8 cellular contexts compared by ENCODE assay signal in the genomic region with DNA sequence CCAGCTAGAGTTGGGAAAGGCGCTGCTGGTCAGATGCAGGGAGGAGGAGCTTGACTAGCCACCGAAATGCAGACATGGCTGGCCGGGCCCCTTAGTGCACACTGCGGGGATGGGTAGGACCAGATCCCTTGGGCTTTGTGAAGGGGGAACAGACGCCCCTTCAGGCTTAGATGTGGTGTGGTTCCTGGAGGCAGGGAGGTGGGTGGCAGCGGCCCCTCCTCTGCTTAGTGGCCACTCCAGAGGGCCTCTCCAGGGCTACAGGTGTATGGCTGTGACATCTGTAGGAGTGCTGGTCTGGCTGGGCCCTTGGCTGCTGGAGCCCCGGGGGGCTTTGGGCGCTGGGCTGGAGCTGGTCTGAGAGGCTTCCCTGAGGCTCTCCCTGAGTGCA. TPM values are rescaled to one million over a fixed set of nuclear protein-coding genes. Genes with fewer than 3 reads are reported as not detected.
DNase-seq lines count a peak whose midpoint lies in the region; ATAC-seq, FAIRE-seq and TF ChIP-seq lines count a peak whose summit lies in the region.
"Had no signal": no experiment of that assay in that cellular context is flagged by ENCODE, and none has a peak within 500 bp of the region (broad histone marks: within the 10 kb centered on the region; RNA-seq: fewer than 3 reads in every experiment).

No MANE protein-coding gene starts in this region.

- no peak overlapping the region for H3K23ac ChIP-seq in IMR-90 (ENCODE audit: low read depth, low read length)

- POLR2A ChIA-PET in IMR-90 (lab: Charles Lee; ENCODE audit: unreplicated experiment): no interaction called here

- peaks cover 24 to 71% of the 10 kb centered on the region in 2 experiments for H3K79me1 ChIP-seq in IMR-90 (ENCODE audit: low read depth in 1 of 2, low read length in 2 of 2)

- H2BK120ac ChIP-seq in IMR-90 (ENCODE audit: low read depth, low read length): no peak overlapping the region

- peaks cover 26% of the 10 kb centered on the region for H3K4me1 ChIP-seq in IMR-90 (ENCODE audit: control insufficient read depth, insufficient read depth, low read length)
- peaks cover 60 to 63% of the 10 kb centered on the region in 2 experiments for H3K4me1 ChIP-seq in neutrophil (ENCODE audit: control insufficient read depth in 1 of 2, insufficient read depth in 1 of 2, low read depth in 1 of 2, low read length in 1 of 2)

- H3K9ac ChIP-seq in IMR-90 (ENCODE audit: low read depth, low read length): no peak overlapping the region

- H4K5ac ChIP-seq in IMR-90 (ENCODE audit: low read depth, low read length): no peak overlapping the region

- H3K36me3 ChIP-seq in IMR-90 (ENCODE audit: control insufficient read depth, insufficient read depth, low read length) (peaks cover 46% of the 10 kb centered on the region), neutrophil (peaks cover 78% of the 10 kb centered on the region)

- H3K27me3 Mint-ChIP-seq in activated naive CD8-positive, alpha-beta T cell treated with anti-CD3 and anti-CD28 coated beads for 36 hours: no peaks in the 10 kb centered on the region

- peak overlapping the region; percentile 96 for H3K27ac Mint-ChIP-seq in activated naive CD8-positive, alpha-beta T cell treated with anti-CD3 and anti-CD28 coated beads for 36 hours

- H3K18ac ChIP-seq in IMR-90 (ENCODE audit: low read depth, low read length): no peak overlapping the region

- TF ChIP-seq RAD21 in IMR-90 (IDR thresholded peaks at IDR 0.05; ENCODE audit: low read length): no peak

- H2BK20ac ChIP-seq in IMR-90 (ENCODE audit: low read depth, low read length): no peak overlapping the region

- in situ Hi-C loops in IMR-90 (cut with MboI; ENCODE audit: low sequenced_read_pairs): loop anchor here (5.0 to 10.0 kb wide), 2 partner anchors 107 to 151 kb away; partner anchors contain the start of genes PRICKLE4 and TOMM6

- no peak overlapping the region for H2AK5ac ChIP-seq in IMR-90 (ENCODE audit: low read depth, low read length)

- H3K9me3 Mint-ChIP-seq in activated naive CD8-positive, alpha-beta T cell treated with anti-CD3 and anti-CD28 coated beads for 36 hours: no peaks in the 10 kb centered on the region

- H2BK5ac ChIP-seq in IMR-90 (ENCODE audit: low read depth, low read length, poor library complexity, severe bottlenecking): no peak overlapping the region

- CTCF ChIA-PET in IMR-90 (lab: Yijun Ruan, JAX): interaction anchor here (0.9 to 1.4 kb wide), 3 partner anchors 8 to 109 kb away, joined by 3 to 4 read pairs (median 3); no protein-coding TSS in a partner anchor

- no peak overlapping the region for H4K91ac ChIP-seq in IMR-90 (ENCODE audit: insufficient read depth, low read depth, low read length)

- intact Hi-C loops in IMR-90 (cut with micrococcal nuclease): loop anchor here (1.0 to 5.0 kb wide), 5 partner anchors 13 to 153 kb away; partner anchors contain the start of gene PRICKLE4

- H3K56ac ChIP-seq in IMR-90 (ENCODE audit: extremely low read depth, insufficient read depth, low read length): no peak overlapping the region

- no peak for ATAC-seq in IMR-90 (ENCODE audit: low read depth)

- H3K36me3 Mint-ChIP-seq in activated naive CD8-positive, alpha-beta T cell treated with anti-CD3 and anti-CD28 coated beads for 36 hours: peaks cover 74% of the 10 kb centered on the region

- H3K27ac ChIP-seq in IMR-90 (ENCODE audit: insufficient read depth, low read length): no peak overlapping the region
- peak overlapping the region; percentile 95 for H3K27ac ChIP-seq in neutrophil

- 100% methylated on average over 1 of the region's 8 CpGs; no CpG with 5 or more reads in 1 of the 2 experiments for WGBS in IMR-90 (ENCODE audit: extremely low coverage in 2 of 2, insufficient read length in 1 of 2), 2 experiments

- no TSS peak for BruUV-seq in IMR-90 (replicated peaks; lab: Mats Ljungman, UMichigan)

- H3K4ac ChIP-seq in IMR-90 (ENCODE audit: low read depth, low read length): no peak overlapping the region

- H3K9me3 ChIP-seq in IMR-90 (ENCODE audit: control insufficient read depth, insufficient read depth, low read length): no peaks in the 10 kb centered on the region
- no peaks in the 10 kb centered on the region for H3K9me3 ChIP-seq in neutrophil
- H3K9me3 ChIP-seq: heart right ventricle had no signal

- H3K27me3 ChIP-seq in IMR-90 (ENCODE audit: control insufficient read depth, insufficient read depth, low read length) (no peaks in the 10 kb centered on the region), neutrophil (no peaks in the 10 kb centered on the region)
- H3K27me3 ChIP-seq: heart right ventricle had no signal

- no peak overlapping the region for H4K8ac ChIP-seq in IMR-90 (ENCODE audit: low read depth in 2 of 2, low read length in 2 of 2)

- FAIRE-seq in D721Med (lab: Jason Lieb, UNC): no peak

- peak overlapping the region; percentile 59 for H2AK9ac ChIP-seq in IMR-90 (replicated peaks; ENCODE audit: low read depth, low read length, poor library complexity)

- TF ChIP-seq POLR2A in IMR-90 (IDR thresholded peaks at IDR 0.05; ENCODE audit: low read depth, low read length): no peak

- H3K4me1 Mint-ChIP-seq in activated naive CD8-positive, alpha-beta T cell treated with anti-CD3 and anti-CD28 coated beads for 36 hours: peaks cover 61% of the 10 kb centered on the region

- H3K4me2 ChIP-seq in IMR-90 (ENCODE audit: low read depth, low read length): no peak overlapping the region

- H2BK15ac ChIP-seq in IMR-90 (ENCODE audit: low read depth, low read length): no peak overlapping the region

- peaks cover 50% of the 10 kb centered on the region for H4K20me1 ChIP-seq in IMR-90 (ENCODE audit: insufficient read depth, low read length)

- H2AFZ ChIP-seq in IMR-90 (replicated peaks; ENCODE audit: low read length, poor library complexity): no peak overlapping the region

- peak; percentile 44 for DNase-seq in ELF-1 (ENCODE audit: low read depth, low spot score)
- DNase-seq in IMR-90: no peak
- DNase-seq in activated naive CD8-positive, alpha-beta T cell treated with anti-CD3 and anti-CD28 coated beads for 36 hours: no peak
- DNase-seq in RPMI8226: no peak
- DNase-seq in D721Med (ENCODE audit: insufficient read length, low spot score): no peak
- DNase-seq in NCI-H1105 (lab: John Stamatoyannopoulos, UW): no peak

- H3K14ac ChIP-seq in IMR-90 (replicated peaks; ENCODE audit: low read depth, low read length): no peak overlapping the region

- dilution Hi-C loops in IMR-90 (cut with HindIII; ENCODE audit: low sequenced_read_pairs, unreplicated experiment): no loop called here

- peak overlapping the region; percentile 100 for H3K4me3 Mint-ChIP-seq in activated naive CD8-positive, alpha-beta T cell treated with anti-CD3 and anti-CD28 coated beads for 36 hours

- H3K9me1 ChIP-seq in IMR-90 (ENCODE audit: insufficient read depth, low read length): peaks cover 11% of the 10 kb centered on the region; the same call in 1 of the 2 replicates

- TF ChIP-seq CTCF in IMR-90 (conservative IDR thresholded peaks at IDR 0.05; ENCODE audit: low read depth, low read length) (no peak), neutrophil (IDR thresholded peaks at IDR 0.05) (no peak), D721Med (IDR thresholded peaks at IDR 0.05; ENCODE audit: insufficient read depth, missing control alignments) (no peak)

- H3K4me3 ChIP-seq in IMR-90 (ENCODE audit: insufficient read depth, low read depth, low read length): no peak overlapping the region
- H3K4me3 ChIP-seq in neutrophil (ENCODE audit: low read depth in 1 of 2, low read length in 1 of 2): peak overlapping the region; percentile 97 to 99

TF ChIP-seq in IMR-90, 13 proteins besides CTCF, POLR2A, EP300 and RAD21 (continues in another document):
- TF ChIP-seq MAFK (IDR thresholded peaks at IDR 0.05; ENCODE audit: low read depth, low read length): no peak
- TF ChIP-seq RCOR1 (IDR thresholded peaks at IDR 0.05; ENCODE audit: insufficient replicate concordance, low read length): no peak
- no peak for TF ChIP-seq ELK1 (IDR thresholded peaks at IDR 0.05; ENCODE audit: borderline replicate concordance, low read depth, low read length)

RNA-seq across cellular contexts. Expression of gene CCND3, which starts 5.9 kb away (rescaled TPM):
- 19.2 and 19.4 TPM in 2 replicates for total RNA-seq in IMR-90 (2012; rRNA removed)
- 61.9 and 63.8 TPM in 2 replicates for polyA plus RNA-seq in IMR-90 (2012; rRNA removed)
- 61.9 and 75.8 TPM in 2 replicates for polyA plus RNA-seq in IMR-90 (2012; cell fraction: cytosol; rRNA removed)
- polyA plus RNA-seq in IMR-90 (2012; cell fraction: nucleus; rRNA removed; ENCODE audit: low replicate concordance): 36.5 and 73.0 TPM in 2 replicates
- total RNA-seq in activated naive CD8-positive, alpha-beta T cell treated with anti-CD3 and anti-CD28 coated beads for 36 hours: 100 to 1,000 TPM; 396 to 403 TPM

RNA-seq across cellular contexts. Expression of gene BYSL, which starts 14.4 kb away (rescaled TPM):
- total RNA-seq in IMR-90 (2012; rRNA removed): 25.3 and 26.7 TPM in 2 replicates
- polyA plus RNA-seq in IMR-90 (2012; rRNA removed): 35.5 and 36.3 TPM in 2 replicates
- polyA plus RNA-seq in IMR-90 (2012; cell fraction: cytosol; rRNA removed): 23.5 and 24.9 TPM in 2 replicates
- 29.1 and 39.6 TPM in 2 replicates for polyA plus RNA-seq in IMR-90 (2012; cell fraction: nucleus; rRNA removed; ENCODE audit: low replicate concordance)
- 10 to 100 TPM; 75.7 to 79.1 TPM for total RNA-seq in activated naive CD8-positive, alpha-beta T cell treated with anti-CD3 and anti-CD28 coated beads for 36 hours

RNA-seq across cellular contexts. Expression of gene MED20, which starts 14.7 kb away (rescaled TPM):
- total RNA-seq in IMR-90 (2012; rRNA removed): 35.6 and 38.2 TPM in 2 replicates
- 22.0 and 24.8 TPM in 2 replicates for polyA plus RNA-seq in IMR-90 (2012; rRNA removed)
- 16.4 and 20.3 TPM in 2 replicates for polyA plus RNA-seq in IMR-90 (2012; cell fraction: cytosol; rRNA removed)
- 14.3 and 22.5 TPM in 2 replicates for polyA plus RNA-seq in IMR-90 (2012; cell fraction: nucleus; rRNA removed; ENCODE audit: low replicate concordance)
- 10 to 100 TPM; 19.8 to 22.3 TPM for total RNA-seq in activated naive CD8-positive, alpha-beta T cell treated with anti-CD3 and anti-CD28 coated beads for 36 hours

RNA-seq across cellular contexts. Expression of gene USP49, which starts 40.5 kb away (rescaled TPM):
- total RNA-seq in IMR-90 (2012; rRNA removed): 1.4 TPM in 2 replicates
- polyA plus RNA-seq in IMR-90 (2012; rRNA removed): 1.4 and 2.1 TPM in 2 replicates
- 0.55 and 0.92 TPM in 2 replicates for polyA plus RNA-seq in IMR-90 (2012; cell fraction: cytosol; rRNA removed)
- 9.5 and 9.8 TPM in 2 replicates for polyA plus RNA-seq in IMR-90 (2012; cell fraction: nucleus; rRNA removed; ENCODE audit: low replicate concordance)
- total RNA-seq in activated naive CD8-positive, alpha-beta T cell treated with anti-CD3 and anti-CD28 coated beads for 36 hours: 1 to 10 TPM; 4.4 to 4.5 TPM

Comparison
In these comparisons a context has a peak if more than half of its experiments do, and no peak if none do; other contexts are left out.
1. RNA of gene CCND3, which starts 5.9 kb away (total RNA-seq): 396 to 403 TPM in activated naive CD8-positive, alpha-beta T cell treated with anti-CD3 and anti-CD28 coated beads for 36 hours; 19.2 to 19.4 TPM in IMR-90; every median in the first group is over 10 times any median in the second.